In genomic region chr14:94288610-94289465, GRCh38 we compare ENCODE assay signal across 1 cellular context.
TF ChIP-seq lines count a peak whose summit lies in the region.

No MANE protein-coding gene starts in this region.

TF ChIP-seq in GM23338, 12 proteins besides CTCF, POLR2A, EP300 and RAD21 (continued from another document):
- TF ChIP-seq ZNF462 (CRISPR knock-in tag; IDR thresholded peaks at IDR 0.05) (no peak), JUNB (IDR thresholded peaks at IDR 0.05; ENCODE audit: unreplicated experiment) (no peak), REST (IDR thresholded peaks at IDR 0.05; ENCODE audit: unreplicated experiment) (no peak)
